ENCODE assay signal across 3 cellular contexts in genomic region chr2:26759845-26760244, GRCh38.
A peak's percentile ranks its signal among the peaks of the same experiment; 100 is the strongest.
TF ChIP-seq lines count a peak whose summit lies in the region.

No MANE protein-coding gene starts in this region.

TF ChIP-seq in A549, 52 proteins besides CTCF, POLR2A, EP300 and RAD21:
- TF ChIP-seq, protein P1, sequence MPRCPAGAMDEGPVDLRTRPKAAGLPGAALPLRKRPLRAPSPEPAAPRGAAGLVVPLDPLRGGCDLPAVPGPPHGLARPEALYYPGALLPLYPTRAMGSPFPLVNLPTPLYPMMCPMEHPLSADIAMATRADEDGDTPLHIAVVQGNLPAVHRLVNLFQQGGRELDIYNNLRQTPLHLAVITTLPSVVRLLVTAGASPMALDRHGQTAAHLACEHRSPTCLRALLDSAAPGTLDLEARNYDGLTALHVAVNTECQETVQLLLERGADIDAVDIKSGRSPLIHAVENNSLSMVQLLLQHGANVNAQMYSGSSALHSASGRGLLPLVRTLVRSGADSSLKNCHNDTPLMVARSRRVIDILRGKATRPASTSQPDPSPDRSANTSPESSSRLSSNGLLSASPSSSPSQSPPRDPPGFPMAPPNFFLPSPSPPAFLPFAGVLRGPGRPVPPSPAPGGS (IDR thresholded peaks at IDR 0.05), result no peak
- TF ChIP-seq, protein P2, sequence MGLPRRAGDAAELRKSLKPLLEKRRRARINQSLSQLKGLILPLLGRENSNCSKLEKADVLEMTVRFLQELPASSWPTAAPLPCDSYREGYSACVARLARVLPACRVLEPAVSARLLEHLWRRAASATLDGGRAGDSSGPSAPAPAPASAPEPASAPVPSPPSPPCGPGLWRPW (IDR thresholded peaks at IDR 0.05), result no peak
- TF ChIP-seq ZC3H11A (IDR thresholded peaks at IDR 0.05) (no peak), HDAC2 (IDR thresholded peaks at IDR 0.05) (no peak), MAZ (IDR thresholded peaks at IDR 0.05; ENCODE audit: borderline replicate concordance, low read depth, low read length) (no peak), RNF2 (IDR thresholded peaks at IDR 0.05; ENCODE audit: borderline replicate concordance, low read depth) (no peak), BHLHE40 (IDR thresholded peaks at IDR 0.05; ENCODE audit: low read depth, low read length) (no peak), RFX5 (IDR thresholded peaks at IDR 0.05) (no peak), EHF (CRISPR knock-in tag; IDR thresholded peaks at IDR 0.05) (no peak), NPAS2 (CRISPR knock-in tag; IDR thresholded peaks at IDR 0.05; ENCODE audit: borderline replicate concordance) (no peak), KDM1A (IDR thresholded peaks at IDR 0.05; ENCODE audit: low read depth) (no peak), KDM5A (IDR thresholded peaks at IDR 0.05) (no peak), PHF8 (IDR thresholded peaks at IDR 0.05; ENCODE audit: borderline replicate concordance, low read depth) (no peak), FOSB (CRISPR knock-in tag; IDR thresholded peaks at IDR 0.05) (no peak), POLR2AphosphoS2 (conservative IDR thresholded peaks at IDR 0.05; ENCODE audit: low read length) (no peak), ATOH8 (CRISPR knock-in tag; IDR thresholded peaks at IDR 0.05; ENCODE audit: low read depth) (no peak)
- TF ChIP-seq, protein P3, sequence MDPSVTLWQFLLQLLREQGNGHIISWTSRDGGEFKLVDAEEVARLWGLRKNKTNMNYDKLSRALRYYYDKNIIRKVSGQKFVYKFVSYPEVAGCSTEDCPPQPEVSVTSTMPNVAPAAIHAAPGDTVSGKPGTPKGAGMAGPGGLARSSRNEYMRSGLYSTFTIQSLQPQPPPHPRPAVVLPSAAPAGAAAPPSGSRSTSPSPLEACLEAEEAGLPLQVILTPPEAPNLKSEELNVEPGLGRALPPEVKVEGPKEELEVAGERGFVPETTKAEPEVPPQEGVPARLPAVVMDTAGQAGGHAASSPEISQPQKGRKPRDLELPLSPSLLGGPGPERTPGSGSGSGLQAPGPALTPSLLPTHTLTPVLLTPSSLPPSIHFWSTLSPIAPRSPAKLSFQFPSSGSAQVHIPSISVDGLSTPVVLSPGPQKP (IDR thresholded peaks at IDR 0.05; ENCODE audit: low read depth, low read length), result no peak

TF ChIP-seq in HEK293, 187 proteins besides CTCF, POLR2A, EP300 and RAD21:
- TF ChIP-seq, protein P4, sequence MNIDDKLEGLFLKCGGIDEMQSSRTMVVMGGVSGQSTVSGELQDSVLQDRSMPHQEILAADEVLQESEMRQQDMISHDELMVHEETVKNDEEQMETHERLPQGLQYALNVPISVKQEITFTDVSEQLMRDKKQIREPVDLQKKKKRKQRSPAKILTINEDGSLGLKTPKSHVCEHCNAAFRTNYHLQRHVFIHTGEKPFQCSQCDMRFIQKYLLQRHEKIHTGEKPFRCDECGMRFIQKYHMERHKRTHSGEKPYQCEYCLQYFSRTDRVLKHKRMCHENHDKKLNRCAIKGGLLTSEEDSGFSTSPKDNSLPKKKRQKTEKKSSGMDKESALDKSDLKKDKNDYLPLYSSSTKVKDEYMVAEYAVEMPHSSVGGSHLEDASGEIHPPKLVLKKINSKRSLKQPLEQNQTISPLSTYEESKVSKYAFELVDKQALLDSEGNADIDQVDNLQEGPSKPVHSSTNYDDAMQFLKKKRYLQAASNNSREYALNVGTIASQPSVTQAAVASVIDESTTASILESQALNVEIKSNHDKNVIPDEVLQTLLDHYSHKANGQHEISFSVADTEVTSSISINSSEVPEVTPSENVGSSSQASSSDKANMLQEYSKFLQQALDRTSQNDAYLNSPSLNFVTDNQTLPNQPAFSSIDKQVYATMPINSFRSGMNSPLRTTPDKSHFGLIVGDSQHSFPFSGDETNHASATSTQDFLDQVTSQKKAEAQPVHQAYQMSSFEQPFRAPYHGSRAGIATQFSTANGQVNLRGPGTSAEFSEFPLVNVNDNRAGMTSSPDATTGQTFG (tag by site-specific recombination; IDR thresholded peaks at IDR 0.05; ENCODE audit: borderline replicate concordance), result no peak
- TF ChIP-seq ZNF677 (tag by site-specific recombination; IDR thresholded peaks at IDR 0.05) (no peak), ZNF121 (tag by site-specific recombination; IDR thresholded peaks at IDR 0.05) (peak; percentile 72), ZNF660 (tag by site-specific recombination; IDR thresholded peaks at IDR 0.05) (no peak), ZNF585B (tag by site-specific recombination; IDR thresholded peaks at IDR 0.05) (no peak), ZNF362 (tag by site-specific recombination; IDR thresholded peaks at IDR 0.05) (no peak)

TF ChIP-seq in WTC11, 78 proteins besides CTCF, POLR2A, EP300 and RAD21:
- TF ChIP-seq OVOL2 (CRISPR knock-in tag; IDR thresholded peaks at IDR 0.05; ENCODE audit: borderline replicate concordance) (no peak), CBFB (CRISPR knock-in tag; IDR thresholded peaks at IDR 0.05; ENCODE audit: low read depth) (no peak), JUN (CRISPR knock-in tag; IDR thresholded peaks at IDR 0.05) (no peak), TEAD1 (CRISPR knock-in tag; IDR thresholded peaks at IDR 0.05) (no peak), ZNF121 (CRISPR knock-in tag; IDR thresholded peaks at IDR 0.05) (peak; percentile 22; the same call in 1 of the 2 replicates), ARID4B (CRISPR knock-in tag; IDR thresholded peaks at IDR 0.05; ENCODE audit: borderline replicate concordance) (no peak)
- TF ChIP-seq, protein P5, sequence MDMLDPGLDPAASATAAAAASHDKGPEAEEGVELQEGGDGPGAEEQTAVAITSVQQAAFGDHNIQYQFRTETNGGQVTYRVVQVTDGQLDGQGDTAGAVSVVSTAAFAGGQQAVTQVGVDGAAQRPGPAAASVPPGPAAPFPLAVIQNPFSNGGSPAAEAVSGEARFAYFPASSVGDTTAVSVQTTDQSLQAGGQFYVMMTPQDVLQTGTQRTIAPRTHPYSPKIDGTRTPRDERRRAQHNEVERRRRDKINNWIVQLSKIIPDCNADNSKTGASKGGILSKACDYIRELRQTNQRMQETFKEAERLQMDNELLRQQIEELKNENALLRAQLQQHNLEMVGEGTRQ (CRISPR knock-in tag; IDR thresholded peaks at IDR 0.05), result no peak
- TF ChIP-seq, protein P6, sequence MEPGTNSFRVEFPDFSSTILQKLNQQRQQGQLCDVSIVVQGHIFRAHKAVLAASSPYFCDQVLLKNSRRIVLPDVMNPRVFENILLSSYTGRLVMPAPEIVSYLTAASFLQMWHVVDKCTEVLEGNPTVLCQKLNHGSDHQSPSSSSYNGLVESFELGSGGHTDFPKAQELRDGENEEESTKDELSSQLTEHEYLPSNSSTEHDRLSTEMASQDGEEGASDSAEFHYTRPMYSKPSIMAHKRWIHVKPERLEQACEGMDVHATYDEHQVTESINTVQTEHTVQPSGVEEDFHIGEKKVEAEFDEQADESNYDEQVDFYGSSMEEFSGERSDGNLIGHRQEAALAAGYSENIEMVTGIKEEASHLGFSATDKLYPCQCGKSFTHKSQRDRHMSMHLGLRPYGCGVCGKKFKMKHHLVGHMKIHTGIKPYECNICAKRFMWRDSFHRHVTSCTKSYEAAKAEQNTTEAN (CRISPR knock-in tag; IDR thresholded peaks at IDR 0.05), result no peak
